In the genomic region with DNA sequence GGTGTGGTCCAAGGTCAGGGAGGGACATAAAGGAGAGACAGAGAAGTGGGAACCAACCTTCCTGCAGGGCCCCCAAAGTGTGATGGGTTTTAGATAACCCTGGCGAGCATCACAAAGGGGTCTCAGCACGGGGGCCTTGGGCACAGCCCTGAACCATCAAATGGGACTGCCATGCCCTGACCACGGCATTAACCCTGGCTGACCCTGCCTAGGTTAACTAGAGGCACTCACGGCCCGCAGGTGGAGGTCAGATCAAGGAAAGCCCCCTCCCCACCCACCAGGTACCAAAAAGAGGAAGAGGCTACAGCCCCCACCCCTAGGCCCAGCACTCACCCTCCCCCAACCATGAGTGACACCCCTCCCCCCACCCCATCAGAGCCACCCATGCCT, we compare ENCODE assay signal across 1 cellular context.
TF ChIP-seq lines count a peak whose summit lies in the region.

No MANE protein-coding gene starts in this region.

TF ChIP-seq in IMR-90, 13 proteins besides CTCF, POLR2A, EP300 and RAD21:
- no peak for TF ChIP-seq BHLHE40 (IDR thresholded peaks at IDR 0.05; ENCODE audit: low read depth, low read length)
- no peak for TF ChIP-seq MAZ (IDR thresholded peaks at IDR 0.05; ENCODE audit: borderline replicate concordance, low read depth, low read length)
